Comparison of ENCODE assay signal across 23 cellular contexts in genomic region chr17:80115159-80115558, GRCh38. TPM values are rescaled to one million over a fixed set of nuclear protein-coding genes. Genes with fewer than 3 reads are reported as not detected.
"Had no signal": no experiment of that assay in that cellular context is flagged by ENCODE, and none has a peak within 500 bp of the region (broad histone marks: within the 10 kb centered on the region; RNA-seq: fewer than 3 reads in every experiment).

No MANE protein-coding gene starts in this region.

- H3K9me3 ChIP-seq: SJSA1 had no signal

- DNase-seq: IMR-90, NCI-H1092, NCI-H1105 treated with DMSO at 0.1 percent for 48 hours, NCI-H1417 treated with DMSO at 0.1 percent for 48 hours, NCI-H146, NCI-H1694 treated with DMSO at 0.1 percent for 48 hours, NCI-H1930, NCI-H2081, NCI-H2107, NCI-H2227 treated with DMSO at 0.1 percent for 48 hours, NCI-H524, NCI-H526 treated with DMSO at 0.1 percent for 48 hours, NCI-H748 treated with DMSO at 0.1 percent for 48 hours, Right ventricle myocardium superior, RPMI8226, SIG-M5 had no signal

- H3K9ac ChIP-seq: KMS-11 had no signal

- H3K27ac ChIP-seq: KMS-11, SJSA1, SK-N-MC had no signal

- H3K36me3 ChIP-seq: SJSA1 had no signal

- H3K4me2 ChIP-seq: KMS-11 had no signal

- H3K27me3 ChIP-seq: SJSA1 had no signal

- ATAC-seq: HepG2 had no signal

- H3K4me1 ChIP-seq: SJSA1 had no signal

RNA-seq across cellular contexts. Expression of gene CARD14, which starts 54.7 kb away (rescaled TPM):
- total RNA-seq: HT1080, IMR-90, LHCN-M2, MCF 10A, Right ventricle myocardium superior, SJSA1 had no signal
